Comparison of ENCODE assay signal across 1 cellular context in genomic region chr19:30360378-30361106, GRCh38.
TF ChIP-seq lines count a peak whose summit lies in the region.

No MANE protein-coding gene starts in this region.

TF ChIP-seq in H1, 55 proteins besides CTCF, POLR2A, EP300 and RAD21 (continued from another document):
- no peak for TF ChIP-seq NANOG (IDR thresholded peaks at IDR 0.05; ENCODE audit: insufficient read depth, low read depth, low read length, poor library complexity, severe bottlenecking)
